Comparison of ENCODE assay signal across 1 cellular context in genomic region chr10:117004627-117005453, GRCh38.
TF ChIP-seq lines count a peak whose summit lies in the region.

Gene SHTN1, minus strand, starts transcription at chr10:117005187. Its CDS starts 108 bp downstream, at chr10:117005079.

TF ChIP-seq in WTC11, 78 proteins besides CTCF, POLR2A, EP300 and RAD21 (continued from another document):
- no peak for TF ChIP-seq RORB (CRISPR knock-in tag; IDR thresholded peaks at IDR 0.05)
- no peak; the same call in 1 of the 2 replicates for TF ChIP-seq TP53 (CRISPR knock-in tag; IDR thresholded peaks at IDR 0.05)
- no peak for TF ChIP-seq NR3C1 (CRISPR knock-in tag; conservative IDR thresholded peaks at IDR 0.05; ENCODE audit: low read depth)
- no peak for TF ChIP-seq RELA (CRISPR knock-in tag; IDR thresholded peaks at IDR 0.05; ENCODE audit: borderline replicate concordance)
- 0 out of 2 replicates have a peak, but pooled peaks have one; percentile 19 for TF ChIP-seq USF1 (CRISPR knock-in tag; IDR thresholded peaks at IDR 0.05)
- TF ChIP-seq ATF3 (CRISPR knock-in tag; conservative IDR thresholded peaks at IDR 0.05), result no peak
- peak; percentile 40; the same call in 1 of the 2 replicates for TF ChIP-seq TEAD1 (CRISPR knock-in tag; IDR thresholded peaks at IDR 0.05)
- TF ChIP-seq, protein P1, sequence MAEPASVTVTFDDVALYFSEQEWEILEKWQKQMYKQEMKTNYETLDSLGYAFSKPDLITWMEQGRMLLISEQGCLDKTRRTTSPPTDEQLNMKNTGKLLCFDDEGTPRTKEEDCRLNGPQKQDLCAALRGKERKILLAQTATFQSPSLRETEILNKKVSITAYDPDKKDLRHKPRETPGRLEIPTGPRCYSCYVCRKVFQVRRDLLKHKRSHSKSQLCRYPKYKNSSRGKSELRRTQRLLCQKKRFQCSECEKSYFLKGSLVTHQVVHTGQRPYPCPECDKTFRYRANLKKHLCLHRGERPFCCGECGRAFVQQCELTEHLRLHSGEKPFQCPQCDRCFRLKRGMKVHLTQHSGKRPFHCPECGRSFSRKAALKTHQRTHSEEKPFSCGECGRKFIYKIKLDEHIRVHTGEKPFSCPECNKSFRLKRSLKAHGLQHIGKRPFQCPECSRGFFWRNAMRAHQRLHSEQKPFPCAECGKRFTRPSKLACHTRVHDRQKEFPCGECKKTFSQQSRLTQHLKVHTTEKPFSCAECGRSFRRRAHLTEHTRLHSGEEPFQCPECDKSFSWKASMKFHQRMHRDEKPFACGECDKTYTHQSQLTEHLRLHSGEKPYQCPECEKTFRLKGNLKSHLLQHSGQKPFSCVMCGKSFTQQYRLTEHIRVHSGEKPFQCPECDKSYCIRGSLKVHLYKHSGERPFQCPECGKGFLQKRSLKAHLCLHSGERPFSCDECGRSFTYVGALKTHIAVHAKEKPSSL (CRISPR knock-in tag; conservative IDR thresholded peaks at IDR 0.05), result no peak
- no peak for TF ChIP-seq ZBTB21 (CRISPR knock-in tag; IDR thresholded peaks at IDR 0.05; ENCODE audit: borderline replicate concordance)
- TF ChIP-seq KAT7 (CRISPR knock-in tag; IDR thresholded peaks at IDR 0.05; ENCODE audit: borderline replicate concordance), result 0 out of 2 replicates have a peak, but pooled peaks have one; percentile 81
- no peak for TF ChIP-seq SP1 (CRISPR knock-in tag; conservative IDR thresholded peaks at IDR 0.05)
- peak; percentile 66 for TF ChIP-seq ZNF263 (CRISPR knock-in tag; IDR thresholded peaks at IDR 0.05; ENCODE audit: low read depth)
- TF ChIP-seq, protein P2, sequence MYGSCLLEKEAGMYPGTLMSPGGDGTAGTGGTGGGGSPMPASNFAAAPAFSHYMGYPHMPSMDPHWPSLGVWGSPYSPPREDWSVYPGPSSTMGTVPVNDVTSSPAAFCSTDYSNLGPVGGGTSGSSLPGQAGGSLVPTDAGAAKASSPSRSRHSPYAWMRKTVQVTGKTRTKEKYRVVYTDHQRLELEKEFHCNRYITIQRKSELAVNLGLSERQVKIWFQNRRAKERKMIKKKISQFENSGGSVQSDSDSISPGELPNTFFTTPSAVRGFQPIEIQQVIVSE (CRISPR knock-in tag; IDR thresholded peaks at IDR 0.05; ENCODE audit: borderline replicate concordance), result no peak
- TF ChIP-seq NR2C2 (CRISPR knock-in tag; IDR thresholded peaks at IDR 0.05), result no peak
- TF ChIP-seq, protein P3, sequence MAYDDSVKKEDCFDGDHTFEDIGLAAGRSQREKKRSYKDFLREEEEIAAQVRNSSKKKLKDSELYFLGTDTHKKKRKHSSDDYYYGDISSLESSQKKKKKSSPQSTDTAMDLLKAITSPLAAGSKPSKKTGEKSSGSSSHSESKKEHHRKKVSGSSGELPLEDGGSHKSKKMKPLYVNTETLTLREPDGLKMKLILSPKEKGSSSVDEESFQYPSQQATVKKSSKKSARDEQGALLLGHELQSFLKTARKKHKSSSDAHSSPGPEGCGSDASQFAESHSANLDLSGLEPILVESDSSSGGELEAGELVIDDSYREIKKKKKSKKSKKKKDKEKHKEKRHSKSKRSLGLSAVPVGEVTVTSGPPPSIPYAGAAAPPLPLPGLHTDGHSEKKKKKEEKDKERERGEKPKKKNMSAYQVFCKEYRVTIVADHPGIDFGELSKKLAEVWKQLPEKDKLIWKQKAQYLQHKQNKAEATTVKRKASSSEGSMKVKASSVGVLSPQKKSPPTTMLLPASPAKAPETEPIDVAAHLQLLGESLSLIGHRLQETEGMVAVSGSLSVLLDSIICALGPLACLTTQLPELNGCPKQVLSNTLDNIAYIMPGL (CRISPR knock-in tag; IDR thresholded peaks at IDR 0.05), result peak; percentile 63; the same call in 1 of the 2 replicates
- no peak for TF ChIP-seq ELF4 (CRISPR knock-in tag; IDR thresholded peaks at IDR 0.05; ENCODE audit: low read depth)
- 0 out of 2 replicates have a peak, but pooled peaks have one; percentile 20 for TF ChIP-seq SMAD3 (CRISPR knock-in tag; IDR thresholded peaks at IDR 0.05; ENCODE audit: borderline replicate concordance)
- TF ChIP-seq ZNF219 (CRISPR knock-in tag; IDR thresholded peaks at IDR 0.05; ENCODE audit: borderline replicate concordance), result peak; percentile 46; the same call in 1 of the 2 replicates
- TF ChIP-seq, protein P4, sequence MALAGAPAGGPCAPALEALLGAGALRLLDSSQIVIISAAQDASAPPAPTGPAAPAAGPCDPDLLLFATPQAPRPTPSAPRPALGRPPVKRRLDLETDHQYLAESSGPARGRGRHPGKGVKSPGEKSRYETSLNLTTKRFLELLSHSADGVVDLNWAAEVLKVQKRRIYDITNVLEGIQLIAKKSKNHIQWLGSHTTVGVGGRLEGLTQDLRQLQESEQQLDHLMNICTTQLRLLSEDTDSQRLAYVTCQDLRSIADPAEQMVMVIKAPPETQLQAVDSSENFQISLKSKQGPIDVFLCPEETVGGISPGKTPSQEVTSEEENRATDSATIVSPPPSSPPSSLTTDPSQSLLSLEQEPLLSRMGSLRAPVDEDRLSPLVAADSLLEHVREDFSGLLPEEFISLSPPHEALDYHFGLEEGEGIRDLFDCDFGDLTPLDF (CRISPR knock-in tag; IDR thresholded peaks at IDR 0.05), result no peak
- no peak for TF ChIP-seq HMGA2 (CRISPR knock-in tag; IDR thresholded peaks at IDR 0.05)
- no peak for TF ChIP-seq ATF6 (CRISPR knock-in tag; IDR thresholded peaks at IDR 0.05)
- TF ChIP-seq NFE2L1 (CRISPR knock-in tag; IDR thresholded peaks at IDR 0.05), result no peak
- no peak for TF ChIP-seq SMAD4 (CRISPR knock-in tag; IDR thresholded peaks at IDR 0.05)
- no peak for TF ChIP-seq OVOL2 (CRISPR knock-in tag; IDR thresholded peaks at IDR 0.05; ENCODE audit: borderline replicate concordance)
- TF ChIP-seq, protein P5, sequence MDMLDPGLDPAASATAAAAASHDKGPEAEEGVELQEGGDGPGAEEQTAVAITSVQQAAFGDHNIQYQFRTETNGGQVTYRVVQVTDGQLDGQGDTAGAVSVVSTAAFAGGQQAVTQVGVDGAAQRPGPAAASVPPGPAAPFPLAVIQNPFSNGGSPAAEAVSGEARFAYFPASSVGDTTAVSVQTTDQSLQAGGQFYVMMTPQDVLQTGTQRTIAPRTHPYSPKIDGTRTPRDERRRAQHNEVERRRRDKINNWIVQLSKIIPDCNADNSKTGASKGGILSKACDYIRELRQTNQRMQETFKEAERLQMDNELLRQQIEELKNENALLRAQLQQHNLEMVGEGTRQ (CRISPR knock-in tag; IDR thresholded peaks at IDR 0.05), result no peak
- peak; percentile 55; the same call in 1 of the 2 replicates for TF ChIP-seq ESRRA (CRISPR knock-in tag; IDR thresholded peaks at IDR 0.05; ENCODE audit: borderline replicate concordance)
- no peak for TF ChIP-seq CREB1 (CRISPR knock-in tag; IDR thresholded peaks at IDR 0.05)
- 0 out of 2 replicates have a peak, but pooled peaks have one; percentile 16 for TF ChIP-seq FOXP1 (CRISPR knock-in tag; IDR thresholded peaks at IDR 0.05; ENCODE audit: borderline replicate concordance)
- TF ChIP-seq ZBTB43 (CRISPR knock-in tag; IDR thresholded peaks at IDR 0.05), result no peak
- no peak for TF ChIP-seq ZNF423 (CRISPR knock-in tag; IDR thresholded peaks at IDR 0.05)
